ENCODE assay signal across 22 cellular contexts in genomic region chr19:42524943-42525342, GRCh38. TPM values are rescaled to one million over a fixed set of nuclear protein-coding genes. Genes with fewer than 3 reads are reported as not detected.
DNase-seq lines count a peak whose midpoint lies in the region; ATAC-seq lines count a peak whose summit lies in the region.
"Had no signal": no experiment of that assay in that cellular context is flagged by ENCODE, and none has a peak within 500 bp of the region (broad histone marks: within the 10 kb centered on the region; RNA-seq: fewer than 3 reads in every experiment).

No MANE protein-coding gene starts in this region.

- ATAC-seq in activated naive CD8-positive, alpha-beta T cell treated with anti-CD3 and anti-CD28 coated beads, Interleukin-2, amount 10 ng/mL, durations not matched to agents 7 days and 5 days (ENCODE audit: low read depth): no peak
- no peak for ATAC-seq in activated naive CD8-positive, alpha-beta T cell treated with anti-CD3 and anti-CD28 coated beads, Interleukin-2, amount 50 U/mL, for 24 hours
- ATAC-seq in T-helper 17 cell (no peak), left colon (peak; percentile 35), HG02763 (IDR thresholded peaks at IDR 0.05; ENCODE audit: unreplicated experiment) (no peak), GM21390 (IDR thresholded peaks at IDR 0.05; ENCODE audit: unreplicated experiment) (no peak)
- ATAC-seq: Right ventricle myocardium inferior had no signal

- no peaks in the 10 kb centered on the region for H3K9me3 ChIP-seq in T-helper 17 cell (ENCODE audit: control insufficient read depth, low read length, poor library complexity, severe bottlenecking)
- H3K9me3 ChIP-seq: SJSA1 had no signal

- peaks cover 60% of the 10 kb centered on the region for H3K4me1 Mint-ChIP-seq in activated naive CD8-positive, alpha-beta T cell treated with anti-CD3 and anti-CD28 coated beads, Interleukin-2, amount 10 ng/mL, durations not matched to agents 7 days and 5 days
- peaks cover 28% of the 10 kb centered on the region for H3K4me1 Mint-ChIP-seq in activated naive CD8-positive, alpha-beta T cell treated with anti-CD3 and anti-CD28 coated beads, Interleukin-2, amount 50 U/mL, for 24 hours
- H3K4me1 Mint-ChIP-seq in T-helper 17 cell: peaks cover 47% of the 10 kb centered on the region

- H3K36me3 Mint-ChIP-seq in activated naive CD8-positive, alpha-beta T cell treated with anti-CD3 and anti-CD28 coated beads, Interleukin-2, amount 10 ng/mL, durations not matched to agents 7 days and 5 days: peaks cover 45% of the 10 kb centered on the region
- no peaks in the 10 kb centered on the region for H3K36me3 Mint-ChIP-seq in activated naive CD8-positive, alpha-beta T cell treated with anti-CD3 and anti-CD28 coated beads, Interleukin-2, amount 50 U/mL, for 24 hours (ENCODE audit: low read depth)
- H3K36me3 Mint-ChIP-seq in T-helper 17 cell (ENCODE audit: low read depth): peaks cover 8% of the 10 kb centered on the region

- intact Hi-C loops in left colon (cut with DNase I, micrococcal nuclease): loop anchor here in 1 of 2 donors (5.0 kb wide), 1 partner anchor 73 kb away; no protein-coding TSS in a partner anchor

- H3K27me3 Mint-ChIP-seq in activated naive CD8-positive, alpha-beta T cell treated with anti-CD3 and anti-CD28 coated beads, Interleukin-2, amount 10 ng/mL, durations not matched to agents 7 days and 5 days: no peaks in the 10 kb centered on the region
- H3K27me3 Mint-ChIP-seq in activated naive CD8-positive, alpha-beta T cell treated with anti-CD3 and anti-CD28 coated beads, Interleukin-2, amount 50 U/mL, for 24 hours: no peaks in the 10 kb centered on the region
- H3K27me3 Mint-ChIP-seq in T-helper 17 cell: no peaks in the 10 kb centered on the region

- POLR2A ChIA-PET in activated naive CD8-positive, alpha-beta T cell treated with anti-CD3 and anti-CD28 coated beads, Interleukin-2, amount 10 ng/mL, durations not matched to agents 7 days and 5 days (lab: Charles Lee): no interaction called here

- peak overlapping the region; percentile 61 for H3K4me3 Mint-ChIP-seq in activated naive CD8-positive, alpha-beta T cell treated with anti-CD3 and anti-CD28 coated beads, Interleukin-2, amount 10 ng/mL, durations not matched to agents 7 days and 5 days
- no peak overlapping the region for H3K4me3 Mint-ChIP-seq in activated naive CD8-positive, alpha-beta T cell treated with anti-CD3 and anti-CD28 coated beads, Interleukin-2, amount 50 U/mL, for 24 hours
- no peak overlapping the region for H3K4me3 Mint-ChIP-seq in T-helper 17 cell

- H3K27ac Mint-ChIP-seq in activated naive CD8-positive, alpha-beta T cell treated with anti-CD3 and anti-CD28 coated beads, Interleukin-2, amount 10 ng/mL, durations not matched to agents 7 days and 5 days: no peak overlapping the region
- no peak overlapping the region for H3K27ac Mint-ChIP-seq in activated naive CD8-positive, alpha-beta T cell treated with anti-CD3 and anti-CD28 coated beads, Interleukin-2, amount 50 U/mL, for 24 hours
- peak overlapping the region; percentile 88 for H3K27ac Mint-ChIP-seq in T-helper 17 cell

- no peak for DNase-seq in activated naive CD8-positive, alpha-beta T cell treated with anti-CD3 and anti-CD28 coated beads, Interleukin-2, amount 10 ng/mL, durations not matched to agents 7 days and 5 days
- no peak for DNase-seq in activated naive CD8-positive, alpha-beta T cell treated with anti-CD3 and anti-CD28 coated beads, Interleukin-2, amount 50 U/mL, for 24 hours
- DNase-seq in T-helper 17 cell (no peak), left colon (no peak), NCI-H524 treated with DMSO at 0.1 percent for 48 hours (lab: John Stamatoyannopoulos, UW) (no peak)
- DNase-seq: Calu3, DMS79 treated with DMSO at 0.1 percent for 48 hours, GM23248, H7, KBM-7, MV-4-11, NCI-H1105, NCI-H1436 treated with DMSO at 0.1 percent for 48 hours, NCI-H2029, NCI-H446 treated with DMSO at 0.1 percent for 48 hours, NCI-H526 treated with DMSO at 0.1 percent for 48 hours, PC-9 had no signal

- H3K9me3 Mint-ChIP-seq in activated naive CD8-positive, alpha-beta T cell treated with anti-CD3 and anti-CD28 coated beads, Interleukin-2, amount 10 ng/mL, durations not matched to agents 7 days and 5 days: no peaks in the 10 kb centered on the region
- H3K9me3 Mint-ChIP-seq in activated naive CD8-positive, alpha-beta T cell treated with anti-CD3 and anti-CD28 coated beads, Interleukin-2, amount 50 U/mL, for 24 hours: no peaks in the 10 kb centered on the region

RNA-seq across cellular contexts. Expression of gene CEACAM1, which starts 3.3 kb away (rescaled TPM):
- 10 to 100 TPM; 34.2 to 38.3 TPM for total RNA-seq in activated naive CD8-positive, alpha-beta T cell treated with anti-CD3 and anti-CD28 coated beads, Interleukin-2, amount 10 ng/mL, durations not matched to agents 7 days and 5 days
- 10 to 100 TPM in 1 of 2 donors, 1 to 10 TPM in 1; 5.6 to 10.0 TPM for total RNA-seq in T-helper 17 cell
- 1,000 to 10,000 TPM in 1 of 2 donors, 100 to 1,000 TPM in 1; 627 to 1,309 TPM for total RNA-seq in left colon
- total RNA-seq: GM23248, LHCN-M2, SJSA1 had no signal

Comparison
In these comparisons a context has a peak if more than half of its experiments do, and no peak if none do; other contexts are left out.
1. RNA of gene CEACAM1, which starts 3.3 kb away (total RNA-seq): 627 to 1,309 TPM in left colon; 34.2 to 38.3 TPM in activated naive CD8-positive, alpha-beta T cell treated with anti-CD3 and anti-CD28 coated beads, Interleukin-2, amount 10 ng/mL, durations not matched to agents 7 days and 5 days and 5.6 to 10.0 TPM in T-helper 17 cell; every median in the first group is over 10 times any median in the second.